Comparison of ENCODE assay signal across 18 cellular contexts in genomic region chr5:140039561-140039960, GRCh38. TPM values are rescaled to one million over a fixed set of nuclear protein-coding genes. Genes with fewer than 3 reads are reported as not detected.
DNase-seq lines count a peak whose midpoint lies in the region; ATAC-seq, FAIRE-seq and TF ChIP-seq lines count a peak whose summit lies in the region.
"Had no signal": no experiment of that assay in that cellular context is flagged by ENCODE, and none has a peak within 500 bp of the region (broad histone marks: within the 10 kb centered on the region; RNA-seq: fewer than 3 reads in every experiment).

No MANE protein-coding gene starts in this region.

- no peak overlapping the region for H3K4me3 Mint-ChIP-seq in T-helper 2 cell treated with Interferon-gamma antibody and Interleukin-4, amounts not matched to agents 5 μg/mL and 100 μg/mL, for 36 hours
- H3K4me3 Mint-ChIP-seq in stimulated activated effector memory CD8-positive, alpha-beta T cell treated with anti-CD3 and anti-CD28 coated beads, Interleukin-12 subunit alpha, Interleukin-12 subunit beta, amount 100 ng/mL, for 72 hours: no peak overlapping the region
- H3K4me3 Mint-ChIP-seq in natural killer cell treated with Interleukin-12 subunit alpha and Interleukin-12 subunit beta and Interleukin-15 and Interleukin-18, amount 100 ng/mL, for 72 hours: no peak overlapping the region
- H3K4me3 Mint-ChIP-seq: activated CD8-positive, alpha-beta T cell treated with anti-CD3 and anti-CD28 coated beads, Interleukin-2, amount 10 ng/mL, durations not matched to agents 7 days and 5 days; activated naive CD8-positive, alpha-beta T cell treated with anti-CD3 and anti-CD28 coated beads for 36 hours; B cell; type B pancreatic cell had no signal

- H3K36me3 ChIP-seq in BE2C (no peaks in the 10 kb centered on the region), GM23248 (ENCODE audit: low read depth) (no peaks in the 10 kb centered on the region), GM12878 (ENCODE audit: control insufficient read depth in 2 of 2, insufficient read depth in 2 of 2, low read length in 1 of 2) (no peaks in the 10 kb centered on the region), mesenchymal stem cell (ENCODE audit: control insufficient read depth in 1 of 2, insufficient read depth in 2 of 2, low read depth in 1 of 2, low read length in 2 of 2) (no peaks in the 10 kb centered on the region)
- H3K36me3 ChIP-seq: HAP-1, left lung had no signal

- H4K91ac ChIP-seq in mesenchymal stem cell (ENCODE audit: low read length): no peak overlapping the region

- no peak overlapping the region for H2AK5ac ChIP-seq in mesenchymal stem cell (ENCODE audit: low read length, severe bottlenecking)

- H3K9me3 ChIP-seq in BE2C (no peaks in the 10 kb centered on the region), GM23248 (ENCODE audit: low read depth) (no peaks in the 10 kb centered on the region), GM12878 (replicated peaks; ENCODE audit: control insufficient read depth, insufficient read depth, low read length) (peaks cover 2% of the 10 kb centered on the region; the same call in 1 of the 3 replicates), mesenchymal stem cell (ENCODE audit: control insufficient read depth, low read length) (no peaks in the 10 kb centered on the region)
- H3K9me3 ChIP-seq: HAP-1, left lung had no signal

- no peaks in the 10 kb centered on the region for H3K9me2 ChIP-seq in GM23248 (ENCODE audit: insufficient read depth)

- FAIRE-seq in GM12878 (lab: Jason Lieb, UNC): no peak

- H3K18ac ChIP-seq in mesenchymal stem cell (ENCODE audit: low read depth in 1 of 2, low read length in 2 of 2): no peak overlapping the region

- H4K20me1 ChIP-seq in GM23248 (ENCODE audit: insufficient read depth) (no peaks in the 10 kb centered on the region), GM12878 (ENCODE audit: control insufficient read depth, insufficient read depth) (no peaks in the 10 kb centered on the region)

- H3K9me3 Mint-ChIP-seq in T-helper 2 cell treated with Interferon-gamma antibody and Interleukin-4, amounts not matched to agents 5 μg/mL and 100 μg/mL, for 36 hours: no peaks in the 10 kb centered on the region
- no peaks in the 10 kb centered on the region for H3K9me3 Mint-ChIP-seq in stimulated activated effector memory CD8-positive, alpha-beta T cell treated with anti-CD3 and anti-CD28 coated beads, Interleukin-12 subunit alpha, Interleukin-12 subunit beta, amount 100 ng/mL, for 72 hours
- H3K9me3 Mint-ChIP-seq in natural killer cell treated with Interleukin-12 subunit alpha and Interleukin-12 subunit beta and Interleukin-15 and Interleukin-18, amount 100 ng/mL, for 72 hours: no peaks in the 10 kb centered on the region
- H3K9me3 Mint-ChIP-seq: activated naive CD8-positive, alpha-beta T cell treated with anti-CD3 and anti-CD28 coated beads for 36 hours; type B pancreatic cell had no signal

- WGBS in GM23248 (ENCODE audit: low coverage in 1 of 2, low lambda C conversion rate in 2 of 2, missing lambda C conversion rate in 2 of 2), 2 experiments: 74 to 75% methylated on average over 4 of the region's 4 CpGs
- 0% methylated on average over 4 of the region's 4 CpGs for WGBS in GM12878 (ENCODE audit: insufficient coverage, insufficient replicate concordance, low lambda C conversion rate, missing lambda C conversion rate)
- WGBS in mesenchymal stem cell: 73% methylated on average over 4 of the region's 4 CpGs

- H3K27ac ChIP-seq in GM23248 (no peak overlapping the region), GM12878 (ENCODE audit: control insufficient read depth, insufficient read depth) (peak overlapping the region; percentile 43), mesenchymal stem cell (ENCODE audit: low read length, poor library complexity, severe bottlenecking) (no peak overlapping the region)
- H3K27ac ChIP-seq: left lung had no signal

- H2AFZ ChIP-seq in GM23248: no peak overlapping the region
- no peak overlapping the region for H2AFZ ChIP-seq in GM12878 (ENCODE audit: control insufficient read depth, low read depth, low read length)
- H2AFZ ChIP-seq in mesenchymal stem cell (ENCODE audit: low read depth, low read length): no peak overlapping the region

- no peak for TF ChIP-seq CTCF in BE2C (IDR thresholded peaks at IDR 0.05; ENCODE audit: low read depth, low read length)
- no peak for TF ChIP-seq CTCF in GM12878 (IDR thresholded peaks at IDR 0.05 in 2 of 3, conservative IDR thresholded peaks at IDR 0.05 in 1 of 3; ENCODE audit: control insufficient read depth in 2 of 3, extremely low read depth in 1 of 3, insufficient read depth in 1 of 3, low read depth in 3 of 3, low read length in 3 of 3)

- no peaks in the 10 kb centered on the region for H3K36me3 Mint-ChIP-seq in T-helper 2 cell treated with Interferon-gamma antibody and Interleukin-4, amounts not matched to agents 5 μg/mL and 100 μg/mL, for 36 hours (ENCODE audit: low read depth)
- H3K36me3 Mint-ChIP-seq in stimulated activated effector memory CD8-positive, alpha-beta T cell treated with anti-CD3 and anti-CD28 coated beads, Interleukin-12 subunit alpha, Interleukin-12 subunit beta, amount 100 ng/mL, for 72 hours: no peaks in the 10 kb centered on the region
- peaks cover under 1% of the 10 kb centered on the region for H3K36me3 Mint-ChIP-seq in natural killer cell treated with Interleukin-12 subunit alpha and Interleukin-12 subunit beta and Interleukin-15 and Interleukin-18, amount 100 ng/mL, for 72 hours
- H3K36me3 Mint-ChIP-seq: activated naive CD8-positive, alpha-beta T cell treated with anti-CD3 and anti-CD28 coated beads for 36 hours; type B pancreatic cell had no signal

- no peak overlapping the region for H2BK120ac ChIP-seq in mesenchymal stem cell (ENCODE audit: low read depth, low read length)

- peak; percentile 23 for ATAC-seq in GM12878
- no peak for ATAC-seq in stimulated activated effector memory CD8-positive, alpha-beta T cell treated with anti-CD3 and anti-CD28 coated beads, Interleukin-12 subunit alpha, Interleukin-12 subunit beta, amount 100 ng/mL, for 72 hours
- no peak for ATAC-seq in natural killer cell treated with Interleukin-12 subunit alpha and Interleukin-12 subunit beta and Interleukin-15 and Interleukin-18, amount 100 ng/mL, for 72 hours
- ATAC-seq: activated CD8-positive, alpha-beta T cell treated with anti-CD3 and anti-CD28 coated beads, Interleukin-2, amount 10 ng/mL, durations not matched to agents 7 days and 5 days; left lung had no signal

- RAD21 ChIA-PET in GM12878 (lab: Charles Lee; ENCODE audit: unreplicated experiment): interaction anchor here (1.0 to 14.1 kb wide), 6 partner anchors 20 to 251 kb away, joined by 3 to 204 read pairs (median 5); no protein-coding TSS in a partner anchor

- no peak overlapping the region for H2BK15ac ChIP-seq in mesenchymal stem cell (ENCODE audit: low read depth, poor library complexity, severe bottlenecking)

- TF ChIP-seq EP300 in GM12878 (IDR thresholded peaks at IDR 0.05; ENCODE audit: borderline replicate concordance in 1 of 2, control insufficient read depth in 1 of 2, low read depth in 2 of 2, low read length in 2 of 2): peak; percentile 53 to 68; a peak in 2 of 4 replicates

- H3K27me3 ChIP-seq in BE2C: no peaks in the 10 kb centered on the region
- peaks cover 10% of the 10 kb centered on the region; the same call in 1 of the 2 replicates for H3K27me3 ChIP-seq in GM23248 (replicated peaks; ENCODE audit: insufficient read depth)
- H3K27me3 ChIP-seq in GM12878 (replicated peaks in 1 of 2; ENCODE audit: control insufficient read depth in 2 of 2, insufficient read depth in 2 of 2, low read length in 1 of 2): no peaks in the 10 kb centered on the region
- peaks cover 0 to 14% of the 10 kb centered on the region in 2 experiments for H3K27me3 ChIP-seq in mesenchymal stem cell (ENCODE audit: control insufficient read depth in 1 of 2, insufficient read depth in 1 of 2, low read length in 2 of 2)

- H3F3A ChIP-seq in GM23248 (ENCODE audit: insufficient read depth): no peaks in the 10 kb centered on the region

- SMC1A ChIA-PET in GM12878 (lab: Charles Lee; ENCODE audit: uncharacterized antibody, unreplicated experiment): interaction anchor here (1.0 to 19.1 kb wide), 10 partner anchors 10 to 83 kb away, joined by 3 to 394 read pairs (median 6); partner anchors contain the start of gene PURA

- peaks cover 7% of the 10 kb centered on the region for H3K4me1 Mint-ChIP-seq in T-helper 2 cell treated with Interferon-gamma antibody and Interleukin-4, amounts not matched to agents 5 μg/mL and 100 μg/mL, for 36 hours (ENCODE audit: low read depth)
- peaks cover 25% of the 10 kb centered on the region for H3K4me1 Mint-ChIP-seq in stimulated activated effector memory CD8-positive, alpha-beta T cell treated with anti-CD3 and anti-CD28 coated beads, Interleukin-12 subunit alpha, Interleukin-12 subunit beta, amount 100 ng/mL, for 72 hours
- H3K4me1 Mint-ChIP-seq in natural killer cell treated with Interleukin-12 subunit alpha and Interleukin-12 subunit beta and Interleukin-15 and Interleukin-18, amount 100 ng/mL, for 72 hours (ENCODE audit: low read depth in 2 of 2): peaks cover 9 to 18% of the 10 kb centered on the region in 2 donors

- TF ChIP-seq POLR2A in GM12878 (IDR thresholded peaks at IDR 0.05; ENCODE audit: low read depth, low read length): no peak

- peaks cover 85% of the 10 kb centered on the region for H3K27me3 Mint-ChIP-seq in T-helper 2 cell treated with Interferon-gamma antibody and Interleukin-4, amounts not matched to agents 5 μg/mL and 100 μg/mL, for 36 hours (ENCODE audit: low read depth)
- peaks cover 51 to 66% of the 10 kb centered on the region in 2 donors for H3K27me3 Mint-ChIP-seq in natural killer cell treated with Interleukin-12 subunit alpha and Interleukin-12 subunit beta and Interleukin-15 and Interleukin-18, amount 100 ng/mL, for 72 hours

- DNase-seq in BE2C: no peak
- peak; percentile 13 for DNase-seq in GM23248
- DNase-seq in GM12878 (ENCODE audit: low read depth, low spot score): peak; percentile 37
- DNase-seq in mesenchymal stem cell: peak; percentile 24
- DNase-seq in T-helper 2 cell treated with Interferon-gamma antibody and Interleukin-4, amounts not matched to agents 5 μg/mL and 100 μg/mL, for 36 hours (ENCODE audit: low spot score): no peak
- no peak for DNase-seq in activated naive CD4-positive, alpha-beta T cell treated with Interleukin-2 at 50 U/mL for 16 hours
- DNase-seq in stimulated activated effector memory CD8-positive, alpha-beta T cell treated with anti-CD3 and anti-CD28 coated beads, Interleukin-12 subunit alpha, Interleukin-12 subunit beta, amount 100 ng/mL, for 72 hours (ENCODE audit: low spot score in 2 of 2): no peak
- DNase-seq in natural killer cell treated with Interleukin-12 subunit alpha and Interleukin-12 subunit beta and Interleukin-15 and Interleukin-18, amount 100 ng/mL, for 72 hours (ENCODE audit: low spot score): no peak
- DNase-seq: activated CD8-positive, alpha-beta T cell treated with anti-CD3 and anti-CD28 coated beads, Interleukin-2, amount 10 ng/mL, durations not matched to agents 7 days and 5 days; activated naive CD8-positive, alpha-beta T cell treated with anti-CD3 and anti-CD28 coated beads for 36 hours; dermis blood vessel endothelial cell; GDM1; left lung; NCI-H69 had no signal

- H3K4me2 ChIP-seq in GM23248 (ENCODE audit: unreplicated experiment) (no peak overlapping the region), GM12878 (ENCODE audit: control insufficient read depth, insufficient read depth) (peak overlapping the region; percentile 51), mesenchymal stem cell (ENCODE audit: low read length, poor library complexity, severe bottlenecking) (no peak overlapping the region)

- no peak overlapping the region for H3K14ac ChIP-seq in mesenchymal stem cell (ENCODE audit: low read length in 2 of 2)

- TF ChIP-seq RAD21 in GM12878 (IDR thresholded peaks at IDR 0.05; ENCODE audit: insufficient read depth, low read depth, low read length): 0 out of 2 replicates have a peak, but pooled peaks have one; percentile 13

- intact Hi-C loops in GM12878 (cut with micrococcal nuclease; ENCODE audit: unreplicated experiment): no loop called here

- H4K8ac ChIP-seq in mesenchymal stem cell (ENCODE audit: low read length): no peak overlapping the region

- in situ Hi-C loops in GM23248 (cut with MboI): no loop called here
- in situ Hi-C loops in GM12878 (cut with MboI): loop anchor here (25.0 kb wide), 1 partner anchor 1573 kb away; the partner anchor contains the start of gene DIAPH1

- CTCF ChIA-PET in GM12878 (lab: Yijun Ruan, JAX): interaction anchor here (0.7 to 9.1 kb wide), 2 partner anchors 9 to 70 kb away, joined by 3 to 123 read pairs; no protein-coding TSS in a partner anchor

- no peak overlapping the region for H2BK5ac ChIP-seq in mesenchymal stem cell (ENCODE audit: low read depth, low read length, poor library complexity, severe bottlenecking)

- peaks cover 19% of the 10 kb centered on the region for H3K4me1 ChIP-seq in BE2C
- no peaks in the 10 kb centered on the region for H3K4me1 ChIP-seq in GM23248 (ENCODE audit: insufficient read depth)
- peaks cover 12% of the 10 kb centered on the region for H3K4me1 ChIP-seq in GM12878 (ENCODE audit: control insufficient read depth, insufficient read depth, low read length)
- H3K4me1 ChIP-seq in mesenchymal stem cell (ENCODE audit: control insufficient read depth, insufficient read depth, low read depth, low read length): peaks cover 20% of the 10 kb centered on the region

- no peak overlapping the region for H3K4ac ChIP-seq in mesenchymal stem cell (ENCODE audit: low read depth in 1 of 2, low read length in 2 of 2)

- POLR2A ChIA-PET in GM12878 (lab: Charles Lee): interaction anchor here (1.1 to 2.9 kb wide), 5 partner anchors 8 to 37 kb away, joined by 3 to 20 read pairs (median 4); no protein-coding TSS in a partner anchor

- H3K23ac ChIP-seq in mesenchymal stem cell (ENCODE audit: low read length in 2 of 2): no peak overlapping the region

- no peak overlapping the region for H3K27ac Mint-ChIP-seq in T-helper 2 cell treated with Interferon-gamma antibody and Interleukin-4, amounts not matched to agents 5 μg/mL and 100 μg/mL, for 36 hours
- no peak overlapping the region for H3K27ac Mint-ChIP-seq in stimulated activated effector memory CD8-positive, alpha-beta T cell treated with anti-CD3 and anti-CD28 coated beads, Interleukin-12 subunit alpha, Interleukin-12 subunit beta, amount 100 ng/mL, for 72 hours
- no peak overlapping the region for H3K27ac Mint-ChIP-seq in natural killer cell treated with Interleukin-12 subunit alpha and Interleukin-12 subunit beta and Interleukin-15 and Interleukin-18, amount 100 ng/mL, for 72 hours
- H3K27ac Mint-ChIP-seq: activated CD8-positive, alpha-beta T cell treated with anti-CD3 and anti-CD28 coated beads, Interleukin-2, amount 10 ng/mL, durations not matched to agents 7 days and 5 days; activated naive CD8-positive, alpha-beta T cell treated with anti-CD3 and anti-CD28 coated beads for 36 hours; B cell; type B pancreatic cell had no signal

- H3K4me3 ChIP-seq in BE2C (ENCODE audit: low read depth, low read length) (peak overlapping the region; percentile 58), GM23248 (no peak overlapping the region), GM12878 (peak overlapping the region; percentile 89), mesenchymal stem cell (ENCODE audit: insufficient read depth in 1 of 2, low read depth in 1 of 2, low read length in 2 of 2) (peak overlapping the region in 1 of 2 experiments; percentile 32)
- H3K4me3 ChIP-seq: HAP-1, left lung had no signal

- H2BK12ac ChIP-seq in mesenchymal stem cell (ENCODE audit: low read length in 2 of 2): no peak overlapping the region

- BruUV-seq in GM12878 (replicated peaks; lab: Mats Ljungman, UMichigan): no TSS peak

- H3K9ac ChIP-seq in GM23248: no peak overlapping the region
- H3K9ac ChIP-seq in GM12878 (ENCODE audit: control insufficient read depth, insufficient read depth, low read length): peak overlapping the region; percentile 12
- peak overlapping the region; percentile 92 for H3K9ac ChIP-seq in mesenchymal stem cell (ENCODE audit: low read length)
- H3K9ac ChIP-seq: parathyroid adenoma had no signal

- no peaks in the 10 kb centered on the region for H3K79me1 ChIP-seq in mesenchymal stem cell (replicated peaks; ENCODE audit: low read length, poor library complexity, severe bottlenecking)

- H3K79me2 ChIP-seq in GM23248 (ENCODE audit: insufficient read depth) (no peaks in the 10 kb centered on the region), GM12878 (ENCODE audit: control insufficient read depth, insufficient read depth, low read length) (peaks cover 82% of the 10 kb centered on the region)

RNA-seq across cellular contexts. Expression of gene NRG2, which starts 3.5 kb away (rescaled TPM):
- polyA plus RNA-seq in BE2C (2012; ENCODE audit: insufficient read depth, insufficient read length, low read depth): 36.0 TPM
- total RNA-seq in GM23248 (2014; rRNA removed; shearing (Covaris generic)): not detected in 2 replicates
- polyA plus RNA-seq in GM23248 (2016; fragmentation: Nextera tagmentation; extraction: Ambion mirVana) (0.05 TPM in 1 of 2 replicates, not detected in the other), GM12878 (2011; rRNA removed) (3.2 and 7.3 TPM in 2 replicates), GM12878 (2014; fragmentation: Illumina TruSeq; extraction: Trizol) (4.9 and 11.8 TPM in 2 replicates), GM12878 (2014; fragmentation: Nextera tagmentation; extraction: Ambion mirVana) (under 1 TPM; 0.10 to 0.15 TPM), GM12878 (2014; rRNA removed) (15.4 and 18.7 TPM in 2 replicates), GM12878 (2016; fragmentation: Nextera tagmentation; extraction: Ambion mirVana) (1 to 10 TPM; 3.1 to 3.7 TPM)
- 53.8 and 54.8 TPM in 2 replicates for total RNA-seq in GM12878 (2013; cell fraction: nucleolus; rRNA removed)
- total RNA-seq in GM12878 (2014; rRNA removed) (19.7 and 20.3 TPM in 2 replicates), GM12878 (2014; rRNA removed; fragmentation: Illumina TruSeq; extraction: Trizol) (10.8 and 11.9 TPM in 2 replicates), GM12878 (2021) (21.0 and 21.7 TPM in 2 replicates)
- polyA plus RNA-seq in GM12878 (2011; ENCODE audit: low read depth): 1.5 TPM
- polyA plus RNA-seq in GM12878 (2011; cell fraction: cytosol; rRNA removed): 7.9 and 9.5 TPM in 2 replicates
- polyA plus RNA-seq in GM12878 (2011; cell fraction: nucleus; rRNA removed): 18.4 and 19.2 TPM in 2 replicates
- polyA plus RNA-seq in GM12878 (2012): 4.3 and 4.8 TPM in 2 replicates
- polyA minus RNA-seq in GM12878 (2011; rRNA and poly(A)+ RNA removed): 5.3 and 9.1 TPM in 2 replicates
- 3.5 and 5.5 TPM in 2 replicates for polyA minus RNA-seq in GM12878 (2011; cell fraction: cytosol; rRNA and poly(A)+ RNA removed)
- 8.6 and 15.8 TPM in 2 replicates for polyA minus RNA-seq in GM12878 (2011; cell fraction: nucleus; rRNA and poly(A)+ RNA removed)
- polyA plus RNA-seq in mesenchymal stem cell (2013, experiment 1 of 2): 0.35 TPM
- 0.34 TPM for polyA plus RNA-seq in mesenchymal stem cell (2013, experiment 2 of 2)
- total RNA-seq in natural killer cell treated with Interleukin-12 subunit alpha and Interleukin-12 subunit beta and Interleukin-15 and Interleukin-18, amount 100 ng/mL, for 72 hours: not detected
- total RNA-seq: activated CD8-positive, alpha-beta T cell treated with anti-CD3 and anti-CD28 coated beads, Interleukin-2, amount 10 ng/mL, durations not matched to agents 7 days and 5 days had no signal

Comparison
In these comparisons a context has a peak if more than half of its experiments do, and no peak if none do; other contexts are left out.
1. DNase-seq: peak in GM23248 (single experiment), GM12878 (single experiment) and mesenchymal stem cell (single experiment); none in BE2C (single experiment), T-helper 2 cell treated with Interferon-gamma antibody and Interleukin-4, amounts not matched to agents 5 μg/mL and 100 μg/mL, for 36 hours (single experiment), activated naive CD4-positive, alpha-beta T cell treated with Interleukin-2 at 50 U/mL for 16 hours (single experiment), stimulated activated effector memory CD8-positive, alpha-beta T cell treated with anti-CD3 and anti-CD28 coated beads, Interleukin-12 subunit alpha, Interleukin-12 subunit beta, amount 100 ng/mL, for 72 hours (0 of 2) and natural killer cell treated with Interleukin-12 subunit alpha and Interleukin-12 subunit beta and Interleukin-15 and Interleukin-18, amount 100 ng/mL, for 72 hours (single experiment).
2. RNA of gene NRG2, which starts 3.5 kb away (total RNA-seq): 10.8 to 54.8 TPM in GM12878; not detected in natural killer cell treated with Interleukin-12 subunit alpha and Interleukin-12 subunit beta and Interleukin-15 and Interleukin-18, amount 100 ng/mL, for 72 hours and not detected in GM23248; every median in the first group is over 4 times any median in the second.